8 cellular contexts compared by ENCODE assay signal in genomic region chr1:84298336-84298687, GRCh38. TPM values are rescaled to one million over a fixed set of nuclear protein-coding genes. Genes with fewer than 3 reads are reported as not detected.
DNase-seq lines count a peak whose midpoint lies in the region; ATAC-seq and TF ChIP-seq lines count a peak whose summit lies in the region.

No MANE protein-coding gene starts in this region.

- H3K27ac Mint-ChIP-seq in stimulated activated naive CD8-positive, alpha-beta T cell treated with anti-CD3 and anti-CD28 coated beads, Interleukin-15, amount 100 ng/mL, for 72 hours = peak overlapping the region; percentile 82 to 93

- H3K27ac ChIP-seq in epithelial cell of prostate = peak overlapping the region; percentile 17

- ATAC-seq in GM18511 (IDR thresholded peaks at IDR 0.05; ENCODE audit: unreplicated experiment) = peak; percentile 85
- ATAC-seq in HG02938 (IDR thresholded peaks at IDR 0.05; ENCODE audit: unreplicated experiment) = peak; percentile 73
- peak; percentile 84 for ATAC-seq in stimulated activated naive CD8-positive, alpha-beta T cell treated with anti-CD3 and anti-CD28 coated beads, Interleukin-15, amount 100 ng/mL, for 72 hours

- peak; percentile 29 for DNase-seq in AG10803 (ENCODE audit: low read depth)
- peak; percentile 59 for DNase-seq in NCI-H510A treated with DMSO at 0.1 percent for 48 hours (lab: John Stamatoyannopoulos, UW)
- peak; percentile 30 for DNase-seq in activated T-cell treated with anti-CD3 and anti-CD28 coated beads for 24 hours (ENCODE audit: low read depth)
- no peak for DNase-seq in epithelial cell of prostate (ENCODE audit: low read depth, low spot score)
- DNase-seq in stimulated activated naive CD8-positive, alpha-beta T cell treated with anti-CD3 and anti-CD28 coated beads, Interleukin-15, amount 100 ng/mL, for 72 hours = peak; percentile 49 to 50

- no peaks in the 10 kb centered on the region for H3K9me3 Mint-ChIP-seq in stimulated activated naive CD8-positive, alpha-beta T cell treated with anti-CD3 and anti-CD28 coated beads, Interleukin-15, amount 100 ng/mL, for 72 hours

- H3K9me3 ChIP-seq in mononuclear cell (ENCODE audit: low read depth, low read length) = no peaks in the 10 kb centered on the region

- no peak for TF ChIP-seq CTCF in AG10803 (conservative IDR thresholded peaks at IDR 0.05; ENCODE audit: low read length)

- peak overlapping the region; percentile 89 for H3K4me3 ChIP-seq in AG10803 (ENCODE audit: low read length)
- peak overlapping the region; percentile 74 for H3K4me3 ChIP-seq in mononuclear cell (ENCODE audit: low read length)

- no peaks in the 10 kb centered on the region for H3K27me3 ChIP-seq in mononuclear cell (ENCODE audit: insufficient read depth, low read length)

- peak overlapping the region; percentile 94 to 95 for H3K4me3 Mint-ChIP-seq in stimulated activated naive CD8-positive, alpha-beta T cell treated with anti-CD3 and anti-CD28 coated beads, Interleukin-15, amount 100 ng/mL, for 72 hours

- peaks cover 36% of the 10 kb centered on the region for H3K4me1 Mint-ChIP-seq in stimulated activated naive CD8-positive, alpha-beta T cell treated with anti-CD3 and anti-CD28 coated beads, Interleukin-15, amount 100 ng/mL, for 72 hours

- peaks cover 10% of the 10 kb centered on the region for H3K27me3 Mint-ChIP-seq in stimulated activated naive CD8-positive, alpha-beta T cell treated with anti-CD3 and anti-CD28 coated beads, Interleukin-15, amount 100 ng/mL, for 72 hours

- peaks cover 35% of the 10 kb centered on the region for H3K4me1 ChIP-seq in mononuclear cell (ENCODE audit: insufficient read depth, low read length)

RNA-seq across cellular contexts. Expression of gene SAMD13, which starts 3.2 kb away (rescaled TPM):
- total RNA-seq in mononuclear cell = 0.31 TPM
